Comparison of ENCODE assay signal across 21 cellular contexts in the genomic region with DNA sequence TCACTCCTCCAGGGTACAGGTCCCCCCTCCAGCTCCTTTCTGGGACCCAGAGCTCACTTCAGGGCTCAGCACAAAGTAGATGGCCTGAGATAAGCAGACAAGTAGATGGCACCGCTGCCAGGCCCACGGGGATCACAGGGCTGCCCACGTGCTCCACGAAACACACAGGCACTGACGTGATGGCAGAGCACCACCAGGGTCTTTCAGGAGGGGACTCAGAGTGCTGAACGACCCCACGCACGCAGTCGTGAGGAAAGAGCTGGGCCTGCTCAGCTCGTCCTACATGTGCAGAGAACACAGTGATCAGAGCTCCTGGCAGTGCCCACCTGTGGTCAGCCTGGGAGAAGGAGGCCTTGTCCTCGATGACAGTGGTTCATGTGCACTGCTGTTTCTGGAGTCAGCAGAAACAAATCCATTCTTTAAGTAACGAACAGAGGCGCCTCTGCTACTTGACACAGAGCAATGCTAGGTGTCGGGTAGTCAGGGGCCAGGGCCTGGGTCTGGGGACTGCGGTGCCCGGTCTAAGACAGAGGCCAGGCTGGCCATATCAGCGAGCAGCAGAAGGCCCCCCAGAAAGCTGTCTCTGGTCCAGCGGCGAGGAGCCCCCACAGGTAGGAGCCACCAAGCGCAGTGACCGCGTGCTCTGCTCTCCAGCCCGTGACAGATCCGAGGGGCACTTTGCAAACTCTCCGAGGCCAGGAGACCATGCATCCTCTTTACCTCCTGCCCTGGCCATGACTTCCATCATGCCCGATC.
A peak's percentile ranks its signal among the peaks of the same experiment; 100 is the strongest.
DNase-seq lines count a peak whose midpoint lies in the region; ATAC-seq, FAIRE-seq and TF ChIP-seq lines count a peak whose summit lies in the region.
"Had no signal": no experiment of that assay in that cellular context is flagged by ENCODE, and none has a peak within 500 bp of the region (broad histone marks: within the 10 kb centered on the region; RNA-seq: fewer than 3 reads in every experiment).

No MANE protein-coding gene starts in this region.

- H3K4me2 ChIP-seq in HepG2 (ENCODE audit: low read depth, low read length) (no peak overlapping the region), trophoblast cell (ENCODE audit: low read length) (no peak overlapping the region)

- H3K14ac ChIP-seq in trophoblast cell (ENCODE audit: low read length), result no peak overlapping the region

- H3K4me3 ChIP-seq in heart right ventricle, result no peak overlapping the region
- no peak overlapping the region for H3K4me3 ChIP-seq in HepG2 (replicated peaks in 1 of 3; ENCODE audit: insufficient read depth in 1 of 3, low read depth in 2 of 3, low read length in 3 of 3)
- H3K4me3 ChIP-seq in aorta (ENCODE audit: low read length in 2 of 2), result no peak overlapping the region
- no peak overlapping the region for H3K4me3 ChIP-seq in trophoblast cell (ENCODE audit: low read depth, low read length)

- no peak overlapping the region for H3K27ac ChIP-seq in heart right ventricle
- H3K27ac ChIP-seq in HepG2 (ENCODE audit: extremely low read length, insufficient read depth, low read length), result no peak overlapping the region
- no peak overlapping the region for H3K27ac ChIP-seq in aorta (ENCODE audit: low read depth in 1 of 2, low read length in 2 of 2)
- no peak overlapping the region for H3K27ac ChIP-seq in trophoblast cell (ENCODE audit: low read depth, low read length)
- H3K27ac ChIP-seq: HL-60, RWPE1 had no signal

- TF ChIP-seq EP300 in HepG2 (IDR thresholded peaks at IDR 0.05; ENCODE audit: low read depth in 2 of 2, low read length in 2 of 2) (no peak), HepG2 (CRISPR knock-in tag; IDR thresholded peaks at IDR 0.05; ENCODE audit: borderline replicate concordance) (no peak)

- H4K20me1 ChIP-seq in HepG2 (ENCODE audit: insufficient read depth, low read length), result no peaks in the 10 kb centered on the region

- H2BK12ac ChIP-seq in trophoblast cell (ENCODE audit: low read length), result no peak overlapping the region

- H2AFZ ChIP-seq in HepG2 (ENCODE audit: low read length), result no peak overlapping the region
- no peak overlapping the region for H2AFZ ChIP-seq in trophoblast cell (ENCODE audit: insufficient read depth, low read length, poor library complexity)

- no peaks in the 10 kb centered on the region for H3K79me1 ChIP-seq in trophoblast cell (ENCODE audit: low read length)

- H3K4ac ChIP-seq in trophoblast cell (ENCODE audit: low read depth, low read length), result no peak overlapping the region

- H3K79me2 ChIP-seq in HepG2 (ENCODE audit: insufficient read depth, low read length) (no peaks in the 10 kb centered on the region), trophoblast cell (ENCODE audit: control insufficient read depth, insufficient read depth, low read length, poor library complexity) (no peaks in the 10 kb centered on the region)

- H4K91ac ChIP-seq in trophoblast cell (ENCODE audit: low read depth, low read length), result no peak overlapping the region

- CTCF ChIA-PET in HepG2 (lab: Yijun Ruan, JAX; ENCODE audit: low intra/inter-chr PET ratio, low total read pairs), result no interaction called here

- H3K9me3 ChIP-seq in heart right ventricle, result no peaks in the 10 kb centered on the region
- H3K9me3 ChIP-seq in HepG2 (ENCODE audit: low read length), result no peaks in the 10 kb centered on the region
- H3K9me3 ChIP-seq in aorta (ENCODE audit: control insufficient read depth, low read length), result no peaks in the 10 kb centered on the region
- peaks cover 4% of the 10 kb centered on the region for H3K9me3 ChIP-seq in trophoblast cell (ENCODE audit: insufficient read depth, low read depth, low read length)

- TF ChIP-seq CTCF in heart right ventricle (IDR thresholded peaks at IDR 0.05) (no peak), HepG2 (CRISPR knock-in tag; IDR thresholded peaks at IDR 0.05) (no peak), omental fat pad (IDR thresholded peaks at IDR 0.05) (no peak)

- H3K27me3 ChIP-seq in heart right ventricle (peaks cover 0 to 6% (median 0%) of the 10 kb centered on the region in 7 donors), HepG2 (ENCODE audit: control insufficient read depth in 1 of 2, insufficient read depth in 2 of 2, low read length in 2 of 2) (peaks cover 7 to 52% of the 10 kb centered on the region in 2 experiments; a peak in 3 of 5 replicates), aorta (ENCODE audit: control insufficient read depth in 1 of 2, insufficient read depth in 2 of 2, low read length in 1 of 2) (no peaks in the 10 kb centered on the region), trophoblast cell (ENCODE audit: insufficient read depth, low read length) (no peaks in the 10 kb centered on the region)

- H4K12ac ChIP-seq in trophoblast cell (ENCODE audit: low read depth, low read length), result no peak overlapping the region

- no peak overlapping the region for H2AK5ac ChIP-seq in trophoblast cell (ENCODE audit: low read length)

- intact Hi-C loops in cardiac septum (cut with DNase I), result no loop called here
- intact Hi-C loops in heart right ventricle (cut with DNase I), result no loop called here
- intact Hi-C loops in HepG2 (cut with micrococcal nuclease; ENCODE audit: unreplicated experiment), result no loop called here
- intact Hi-C loops in aorta (cut with DNase I), result no loop called here

- no peak overlapping the region for H2BK5ac ChIP-seq in trophoblast cell (ENCODE audit: low read depth, low read length, poor library complexity)

- ATAC-seq in heart right ventricle (no peak), HepG2 (no peak), omental fat pad (ENCODE audit: low FRiP score) (no peak), aorta (ENCODE audit: low FRiP score) (no peak), GM18873 (IDR thresholded peaks at IDR 0.05; ENCODE audit: low FRiP score, unreplicated experiment) (no peak)
- ATAC-seq: HCT116 had no signal

- H4K8ac ChIP-seq in trophoblast cell (ENCODE audit: low read depth, low read length), result no peak overlapping the region

- no peak overlapping the region for H3K9ac ChIP-seq in HepG2 (ENCODE audit: insufficient read depth, low read depth, low read length)
- no peak overlapping the region for H3K9ac ChIP-seq in trophoblast cell (ENCODE audit: low read length)

- H3K4me1 ChIP-seq in heart right ventricle, result peaks cover 7 to 28% (median 21%) of the 10 kb centered on the region in 9 donors
- H3K4me1 ChIP-seq in HepG2 (ENCODE audit: insufficient read depth, low read length), result no peaks in the 10 kb centered on the region
- H3K4me1 ChIP-seq in aorta (ENCODE audit: control insufficient read depth in 1 of 2, insufficient read depth in 2 of 2, low read length in 2 of 2), result no peaks in the 10 kb centered on the region
- H3K4me1 ChIP-seq in trophoblast cell (ENCODE audit: control insufficient read depth in 1 of 2, insufficient read depth in 2 of 2, low read length in 2 of 2), result no peaks in the 10 kb centered on the region

- POLR2A ChIA-PET in HepG2 (lab: Yijun Ruan, JAX), result no interaction called here

- H3K36me3 ChIP-seq in heart right ventricle, result no peaks in the 10 kb centered on the region
- H3K36me3 ChIP-seq in HepG2 (replicated peaks in 1 of 2; ENCODE audit: control insufficient read depth in 1 of 2, insufficient read depth in 2 of 2, low read length in 2 of 2), result no peaks in the 10 kb centered on the region
- no peaks in the 10 kb centered on the region for H3K36me3 ChIP-seq in aorta (ENCODE audit: control insufficient read depth in 1 of 2, insufficient read depth in 2 of 2, low read length in 1 of 2)
- no peaks in the 10 kb centered on the region for H3K36me3 ChIP-seq in trophoblast cell (ENCODE audit: control insufficient read depth in 1 of 2, insufficient read depth in 2 of 2, low read length in 2 of 2)

- no peak for TF ChIP-seq RAD21 in HepG2 (CRISPR knock-in tag; IDR thresholded peaks at IDR 0.05)

- DNase-seq in cardiac septum (ENCODE audit: low spot score), result peak; percentile 75
- DNase-seq in heart right ventricle, result no peak
- DNase-seq in HepG2 (ENCODE audit: low spot score), result no peak
- peak; percentile 19 for DNase-seq in omental fat pad (ENCODE audit: low spot score)
- peak; percentile 30 to 57 for DNase-seq in aorta
- no peak for DNase-seq in trophoblast cell
- DNase-seq in NCI-H226, result no peak
- DNase-seq: CD4-positive, CD25-positive, alpha-beta regulatory T cell; DMS79; KBM-7; NCI-H1048; NCI-H2107; NCI-H69; NK-92 treated with Interleukin-12 subunit alpha and Interleukin-12 subunit beta, amount 100 ng/mL, for 24 hours had no signal

- H3K18ac ChIP-seq in trophoblast cell (ENCODE audit: low read length), result no peak overlapping the region

- in situ Hi-C loops in HepG2 (cut with HindIII; ENCODE audit: extremely low pct_ligation_motif_present, low pct_unique_long_range_greater_than_20kb), result no loop called here

- BruUV-seq in HepG2 (replicated peaks; lab: Mats Ljungman, UMichigan), result no TSS peak

- TF ChIP-seq POLR2A in HepG2 (IDR thresholded peaks at IDR 0.05; ENCODE audit: insufficient read depth in 1 of 2, low read depth in 2 of 2, low read length in 2 of 2), result no peak

- no peak for FAIRE-seq in HepG2 (lab: Jason Lieb, UNC)
- FAIRE-seq: A204.1, GM12891, GM19239 had no signal

- no peak overlapping the region for H3K23ac ChIP-seq in trophoblast cell (ENCODE audit: low read length)

- 93 to 96% methylated on average over 26 of the region's 26 CpGs for WGBS in heart right ventricle, 2 donors
- WGBS in HepG2 (ENCODE audit: low lambda C conversion rate), result 73% methylated on average over 6 of the region's 26 CpGs
- 93 to 95% methylated on average over 26 of the region's 26 CpGs for WGBS in aorta, 2 donors
- no CpG with 5 or more reads among the region's 26 CpGs for WGBS in trophoblast cell (ENCODE audit: extremely low coverage, insufficient coverage, insufficient read length)

- no peak overlapping the region for H2BK120ac ChIP-seq in trophoblast cell (ENCODE audit: insufficient read depth, low read length, poor library complexity)

TF ChIP-seq in HepG2, 621 proteins besides CTCF, POLR2A, EP300 and RAD21 (continues in another document):
- no peak for TF ChIP-seq KLF11 (CRISPR knock-in tag; IDR thresholded peaks at IDR 0.05)
- TF ChIP-seq, protein P1, sequence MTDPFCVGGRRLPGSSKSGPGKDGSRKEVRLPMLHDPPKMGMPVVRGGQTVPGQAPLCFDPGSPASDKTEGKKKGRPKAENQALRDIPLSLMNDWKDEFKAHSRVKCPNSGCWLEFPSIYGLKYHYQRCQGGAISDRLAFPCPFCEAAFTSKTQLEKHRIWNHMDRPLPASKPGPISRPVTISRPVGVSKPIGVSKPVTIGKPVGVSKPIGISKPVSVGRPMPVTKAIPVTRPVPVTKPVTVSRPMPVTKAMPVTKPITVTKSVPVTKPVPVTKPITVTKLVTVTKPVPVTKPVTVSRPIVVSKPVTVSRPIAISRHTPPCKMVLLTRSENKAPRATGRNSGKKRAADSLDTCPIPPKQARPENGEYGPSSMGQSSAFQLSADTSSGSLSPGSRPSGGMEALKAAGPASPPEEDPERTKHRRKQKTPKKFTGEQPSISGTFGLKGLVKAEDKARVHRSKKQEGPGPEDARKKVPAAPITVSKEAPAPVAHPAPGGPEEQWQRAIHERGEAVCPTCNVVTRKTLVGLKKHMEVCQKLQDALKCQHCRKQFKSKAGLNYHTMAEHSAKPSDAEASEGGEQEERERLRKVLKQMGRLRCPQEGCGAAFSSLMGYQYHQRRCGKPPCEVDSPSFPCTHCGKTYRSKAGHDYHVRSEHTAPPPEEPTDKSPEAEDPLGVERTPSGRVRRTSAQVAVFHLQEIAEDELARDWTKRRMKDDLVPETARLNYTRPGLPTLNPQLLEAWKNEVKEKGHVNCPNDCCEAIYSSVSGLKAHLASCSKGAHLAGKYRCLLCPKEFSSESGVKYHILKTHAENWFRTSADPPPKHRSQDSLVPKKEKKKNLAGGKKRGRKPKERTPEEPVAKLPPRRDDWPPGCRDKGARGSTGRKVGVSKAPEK (CRISPR knock-in tag; IDR thresholded peaks at IDR 0.05; ENCODE audit: borderline replicate concordance), result no peak

Comparison
In these comparisons a context has a peak if more than half of its experiments do, and no peak if none do; other contexts are left out.
1. DNase-seq: peak in cardiac septum (single experiment), omental fat pad (single experiment) and aorta (2 of 2); none in heart right ventricle (0 of 2), HepG2 (single experiment), trophoblast cell (0 of 2) and NCI-H226 (single experiment).